Comparison of ENCODE assay signal across 1 cellular context in the genomic region with DNA sequence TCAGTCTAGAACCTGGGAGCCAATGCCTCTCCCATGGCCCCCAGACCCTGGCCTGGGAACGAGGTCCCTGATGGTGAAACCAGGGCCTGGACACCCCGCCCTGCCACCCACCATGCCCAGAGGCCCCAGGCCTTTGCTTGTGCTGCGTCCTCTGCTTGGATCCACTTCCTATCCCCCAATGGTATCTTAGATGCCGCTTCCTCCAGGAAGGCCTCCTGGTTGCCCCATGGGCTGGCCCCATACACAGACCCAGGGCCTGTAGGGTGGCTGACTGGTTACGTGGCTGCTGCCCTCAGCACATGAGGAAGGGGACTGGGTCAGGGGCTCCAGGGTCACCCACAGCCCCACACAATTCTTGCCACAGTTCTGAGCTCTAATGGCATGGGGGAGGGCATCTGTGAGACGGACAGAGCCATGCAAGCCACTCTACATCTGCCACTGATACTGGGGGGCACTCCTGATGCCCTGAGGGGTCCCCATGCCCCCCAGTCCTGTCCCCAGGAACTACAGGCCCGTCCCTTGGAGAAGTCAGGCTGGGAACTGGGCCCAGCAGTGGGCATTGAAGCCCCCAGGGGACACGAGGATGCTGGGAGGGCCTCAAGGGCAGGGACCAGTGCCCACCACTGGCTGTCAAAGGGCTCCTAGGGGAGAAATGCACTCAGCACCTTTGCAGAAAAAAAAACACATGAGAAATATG.
TF ChIP-seq lines count a peak whose summit lies in the region.

No MANE protein-coding gene starts in this region.

TF ChIP-seq in Ishikawa, 13 proteins besides CTCF, POLR2A, EP300 and RAD21 (continued from another document):
- TF ChIP-seq, protein P1, sequence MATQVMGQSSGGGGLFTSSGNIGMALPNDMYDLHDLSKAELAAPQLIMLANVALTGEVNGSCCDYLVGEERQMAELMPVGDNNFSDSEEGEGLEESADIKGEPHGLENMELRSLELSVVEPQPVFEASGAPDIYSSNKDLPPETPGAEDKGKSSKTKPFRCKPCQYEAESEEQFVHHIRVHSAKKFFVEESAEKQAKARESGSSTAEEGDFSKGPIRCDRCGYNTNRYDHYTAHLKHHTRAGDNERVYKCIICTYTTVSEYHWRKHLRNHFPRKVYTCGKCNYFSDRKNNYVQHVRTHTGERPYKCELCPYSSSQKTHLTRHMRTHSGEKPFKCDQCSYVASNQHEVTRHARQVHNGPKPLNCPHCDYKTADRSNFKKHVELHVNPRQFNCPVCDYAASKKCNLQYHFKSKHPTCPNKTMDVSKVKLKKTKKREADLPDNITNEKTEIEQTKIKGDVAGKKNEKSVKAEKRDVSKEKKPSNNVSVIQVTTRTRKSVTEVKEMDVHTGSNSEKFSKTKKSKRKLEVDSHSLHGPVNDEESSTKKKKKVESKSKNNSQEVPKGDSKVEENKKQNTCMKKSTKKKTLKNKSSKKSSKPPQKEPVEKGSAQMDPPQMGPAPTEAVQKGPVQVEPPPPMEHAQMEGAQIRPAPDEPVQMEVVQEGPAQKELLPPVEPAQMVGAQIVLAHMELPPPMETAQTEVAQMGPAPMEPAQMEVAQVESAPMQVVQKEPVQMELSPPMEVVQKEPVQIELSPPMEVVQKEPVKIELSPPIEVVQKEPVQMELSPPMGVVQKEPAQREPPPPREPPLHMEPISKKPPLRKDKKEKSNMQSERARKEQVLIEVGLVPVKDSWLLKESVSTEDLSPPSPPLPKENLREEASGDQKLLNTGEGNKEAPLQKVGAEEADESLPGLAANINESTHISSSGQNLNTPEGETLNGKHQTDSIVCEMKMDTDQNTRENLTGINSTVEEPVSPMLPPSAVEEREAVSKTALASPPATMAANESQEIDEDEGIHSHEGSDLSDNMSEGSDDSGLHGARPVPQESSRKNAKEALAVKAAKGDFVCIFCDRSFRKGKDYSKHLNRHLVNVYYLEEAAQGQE (IDR thresholded peaks at IDR 0.05; ENCODE audit: low read depth): no peak
- no peak for TF ChIP-seq CEBPB (IDR thresholded peaks at IDR 0.05)
